ENCODE assay signal across 8 cellular contexts in the genomic region with DNA sequence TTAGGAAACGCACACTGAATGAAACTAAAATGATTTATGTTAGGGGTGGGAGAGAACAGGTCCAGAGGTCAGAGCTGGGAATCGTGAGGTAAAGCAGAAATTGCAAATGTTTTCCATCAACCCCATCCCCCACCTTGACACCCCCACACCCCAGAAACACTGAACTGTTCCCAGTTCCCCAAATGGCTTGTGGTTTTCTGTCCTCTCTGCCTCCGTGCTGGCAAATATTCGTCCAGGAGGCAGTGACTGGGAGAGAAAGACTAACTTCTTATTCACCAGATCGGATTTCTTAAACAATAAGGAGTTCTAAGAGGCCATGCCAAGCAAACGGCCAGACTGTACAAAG. TPM values are rescaled to one million over a fixed set of nuclear protein-coding genes. Genes with fewer than 3 reads are reported as not detected.
A peak's percentile ranks its signal among the peaks of the same experiment; 100 is the strongest.
DNase-seq lines count a peak whose midpoint lies in the region; ATAC-seq, FAIRE-seq and TF ChIP-seq lines count a peak whose summit lies in the region.

No MANE protein-coding gene starts in this region.

- H3K9me3 ChIP-seq in WERI-Rb-1 (ENCODE audit: severe bottlenecking) (peaks cover 3% of the 10 kb centered on the region), gastrocnemius medialis (no peaks in the 10 kb centered on the region)

- in situ Hi-C loops in gastrocnemius medialis (cut with MboI; ENCODE audit: low sequenced_read_pairs in 4 of 4) = no loop called here

- no peak for TF ChIP-seq POLR2A in GM12891 (IDR thresholded peaks at IDR 0.05; ENCODE audit: low read depth, low read length)
- no peak for TF ChIP-seq POLR2A in gastrocnemius medialis (IDR thresholded peaks at IDR 0.05)

- H3K36me3 ChIP-seq in WERI-Rb-1 = no peaks in the 10 kb centered on the region; the same call in 1 of the 2 replicates
- H3K36me3 ChIP-seq in gastrocnemius medialis = peaks cover 0 to 9% of the 10 kb centered on the region in 2 donors

- no peak for FAIRE-seq in GM12891 (lab: Jason Lieb, UNC)
- FAIRE-seq in frontal cortex (lab: Jason Lieb, UNC) = no peak

- H3K4me3 ChIP-seq in WERI-Rb-1 (ENCODE audit: low read depth, low read length) (peak overlapping the region; percentile 73), gastrocnemius medialis (peak overlapping the region; percentile 72 to 89 (median 86))

- no peak for DNase-seq in GM12891 (ENCODE audit: insufficient read length, low spot score)
- DNase-seq in WERI-Rb-1 = no peak
- no peak for DNase-seq in foreskin keratinocyte
- no peak for DNase-seq in gastrocnemius medialis
- no peak for DNase-seq in frontal cortex (ENCODE audit: low spot score in 2 of 2)
- DNase-seq in NCI-H1417 (lab: John Stamatoyannopoulos, UW) = no peak

- H3K27me3 ChIP-seq in WERI-Rb-1 (ENCODE audit: insufficient read depth, low read depth, severe bottlenecking) = no peaks in the 10 kb centered on the region
- no peaks in the 10 kb centered on the region for H3K27me3 ChIP-seq in foreskin keratinocyte
- no peaks in the 10 kb centered on the region for H3K27me3 ChIP-seq in gastrocnemius medialis

- intact Hi-C loops in gastrocnemius medialis (cut with DNase I; ENCODE audit: low total_unique reads) = loop anchor here (1.0 kb wide), 2 partner anchors 19 to 27 kb away; partner anchors contain the start of gene DEPP1

- TF ChIP-seq CTCF in WERI-Rb-1 (IDR thresholded peaks at IDR 0.05; ENCODE audit: low read depth, low read length) = no peak
- no peak for TF ChIP-seq CTCF in foreskin keratinocyte (conservative IDR thresholded peaks at IDR 0.05)
- TF ChIP-seq CTCF in gastrocnemius medialis (IDR thresholded peaks at IDR 0.05 in 4 of 5, conservative IDR thresholded peaks at IDR 0.05 in 1 of 5) = no peak

- peak overlapping the region; percentile 92 for H3K27ac ChIP-seq in WERI-Rb-1
- H3K27ac ChIP-seq in foreskin keratinocyte = peak overlapping the region; percentile 57
- peak overlapping the region; percentile 92 to 97 (median 95) for H3K27ac ChIP-seq in gastrocnemius medialis

- H3K4me1 ChIP-seq in foreskin keratinocyte (peaks cover 7% of the 10 kb centered on the region), gastrocnemius medialis (peaks cover 49 to 58% of the 10 kb centered on the region in 2 donors)

- no peak for ATAC-seq in foreskin keratinocyte
- ATAC-seq in gastrocnemius medialis = no peak
- ATAC-seq in HG02870 (IDR thresholded peaks at IDR 0.05; ENCODE audit: unreplicated experiment) = no peak
- no peak for ATAC-seq in HG03139 (IDR thresholded peaks at IDR 0.05; ENCODE audit: unreplicated experiment)

TF ChIP-seq in GM12891, 5 proteins besides CTCF, POLR2A, EP300 and RAD21:
- no peak; the same call in 1 of the 2 replicates for TF ChIP-seq POLR2AphosphoS5 (IDR thresholded peaks at IDR 0.05; ENCODE audit: low read depth, low read length)
- no peak for TF ChIP-seq PAX5 (IDR thresholded peaks at IDR 0.05; ENCODE audit: insufficient read depth, low read length, severe bottlenecking)
- TF ChIP-seq POU2F2 (IDR thresholded peaks at IDR 0.05; ENCODE audit: low read depth, low read length) = no peak
- TF ChIP-seq TAF1 (IDR thresholded peaks at IDR 0.05; ENCODE audit: low read depth, low read length) = 0 out of 2 replicates have a peak, but pooled peaks have one; percentile 0
- peak; percentile 75 for TF ChIP-seq SPI1 (IDR thresholded peaks at IDR 0.05; ENCODE audit: low read depth, low read length)

RNA-seq across cellular contexts. Expression of gene RASSF4, which starts 0.7 kb away (rescaled TPM):
- polyA plus RNA-seq in GM12891 (2012; ENCODE audit: low read depth, missing spikeins) = 41.3 TPM
- total RNA-seq in foreskin keratinocyte = 0.21 and 0.51 TPM in 2 replicates
- 0.31 and 0.34 TPM in 2 replicates for polyA plus RNA-seq in foreskin keratinocyte
- 10 to 100 TPM in 3 of 4 donors, 1 to 10 TPM in 1; 9.4 to 39.7 (median 24.0) TPM for total RNA-seq in gastrocnemius medialis
- total RNA-seq in frontal cortex = 8.6 TPM

RNA-seq across cellular contexts. Expression of gene DEPP1, which starts 19.7 kb away (rescaled TPM):
- polyA plus RNA-seq in GM12891 (2012; ENCODE audit: low read depth, missing spikeins) = 2.6 TPM
- total RNA-seq in foreskin keratinocyte (0.60 and 0.75 TPM in 2 replicates), gastrocnemius medialis (100 to 1,000 TPM in 2 of 4 donors, 10 to 100 TPM in 2; 83.4 to 331 (median 120) TPM), frontal cortex (4.1 TPM)
- polyA plus RNA-seq in foreskin keratinocyte = 0.56 and 0.84 TPM in 2 replicates

RNA-seq across cellular contexts. Expression of gene ZNF22, which starts 41.9 kb away (rescaled TPM):
- 15.1 TPM for polyA plus RNA-seq in GM12891 (2012; ENCODE audit: low read depth, missing spikeins)
- total RNA-seq in foreskin keratinocyte = 16.6 and 18.7 TPM in 2 replicates
- polyA plus RNA-seq in foreskin keratinocyte = 9.5 and 12.2 TPM in 2 replicates
- total RNA-seq in gastrocnemius medialis = 10 to 100 TPM in 2 of 4 donors, 1 to 10 TPM in 2; 3.6 to 12.3 (median 8.1) TPM
- total RNA-seq in frontal cortex = 46.9 TPM

RNA-seq across cellular contexts. Expression of gene TMEM72, which starts 47.7 kb away (rescaled TPM):
- polyA plus RNA-seq in GM12891 (2012; ENCODE audit: low read depth, missing spikeins) = not detected
- not detected in 2 replicates for total RNA-seq in foreskin keratinocyte
- polyA plus RNA-seq in foreskin keratinocyte = not detected in 2 replicates
- total RNA-seq in gastrocnemius medialis = not detected
- not detected for total RNA-seq in frontal cortex

Comparison
In these comparisons a context has a peak if more than half of its experiments do, and no peak if none do; other contexts are left out.
1. RNA of gene DEPP1, which starts 19.7 kb away (total RNA-seq): 83.4 to 331 TPM in gastrocnemius medialis; 4.1 TPM in frontal cortex (single experiment) and 0.60 to 0.75 TPM in foreskin keratinocyte; every median in the first group is over 10 times any median in the second.
2. Peak in every context shown above with its lines, with median percentiles within 50 percentile points of each other: H3K27ac ChIP-seq.